Comparison of ENCODE assay signal across 18 cellular contexts in the genomic region with DNA sequence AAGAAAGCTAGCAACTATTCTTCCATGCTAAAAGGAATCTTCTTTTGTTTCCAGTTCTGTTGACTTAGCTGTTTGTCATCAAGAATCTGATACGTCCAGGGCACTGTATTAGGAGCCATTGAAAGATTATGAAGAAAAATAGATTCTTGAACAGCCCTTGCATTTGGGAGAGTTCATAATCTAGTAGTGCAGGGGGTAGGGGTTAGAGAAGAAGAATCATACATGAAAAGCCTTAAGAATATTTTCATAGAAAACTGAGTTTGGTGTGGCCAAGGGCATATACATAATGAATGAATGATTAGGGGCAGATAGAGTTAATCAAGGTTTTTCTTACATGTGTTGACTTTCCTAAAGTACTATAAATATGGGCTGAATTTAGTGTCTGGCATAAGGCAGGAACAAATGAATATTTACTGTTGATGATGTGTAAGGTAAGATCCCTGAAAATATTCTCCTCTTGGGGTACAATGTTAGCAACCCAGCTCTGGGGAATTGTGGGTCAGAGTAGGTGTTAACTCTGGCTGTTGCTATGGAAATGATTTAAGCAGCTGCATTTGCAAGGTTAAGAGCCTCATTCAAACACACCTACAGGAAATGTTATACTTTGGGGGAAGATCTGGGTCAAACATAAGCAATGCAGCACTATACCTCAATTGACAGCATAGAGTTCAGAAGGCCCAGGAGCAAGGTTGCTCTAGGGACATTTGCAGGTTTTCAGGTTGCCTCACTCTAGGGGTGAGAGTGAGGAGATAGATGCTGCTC.
DNase-seq lines count a peak whose midpoint lies in the region; ATAC-seq and TF ChIP-seq lines count a peak whose summit lies in the region.
"Had no signal": no experiment of that assay in that cellular context is flagged by ENCODE, and none has a peak within 500 bp of the region (broad histone marks: within the 10 kb centered on the region; RNA-seq: fewer than 3 reads in every experiment).

No MANE protein-coding gene starts in this region.

- no peaks in the 10 kb centered on the region for H3K27me3 Mint-ChIP-seq in HFFc6 (ENCODE audit: insufficient read depth)
- H3K27me3 Mint-ChIP-seq in WTC11 (ENCODE audit: low read depth), result no peaks in the 10 kb centered on the region

- no peak overlapping the region for H2AFZ ChIP-seq in neural cell (ENCODE audit: low read depth, low read length)

- H3K9me2 ChIP-seq in neural cell (ENCODE audit: insufficient read depth, low read length), result no peaks in the 10 kb centered on the region

- WGBS in transverse colon (ENCODE audit: low coverage in 1 of 2), 2 donors, result 50 to 83% methylated on average over 1 of the region's 1 CpG

- 0 out of 2 replicates have a peak, but pooled peaks cover 1% of the 10 kb centered on the region for H3K9me3 Mint-ChIP-seq in HFFc6
- peaks cover 5% of the 10 kb centered on the region for H3K9me3 Mint-ChIP-seq in WTC11
- H3K9me3 Mint-ChIP-seq: T-helper 1 cell treated with Interleukin-12 subunit alpha and Interleukin-12 subunit beta and Interleukin-4 antibody, amounts not matched to agents 30 μg/mL and 1 μg/mL, for 36 hours had no signal

- H3K9ac ChIP-seq in neural cell (ENCODE audit: low read length), result no peak overlapping the region
- H3K9ac ChIP-seq: BLaER1 treated with 17β-estradiol and CSF1 and Interleukin-3, amounts not matched to agents 10 nM and 100 nM; KMS-11 had no signal

- no peaks in the 10 kb centered on the region for H4K20me1 ChIP-seq in neural cell (ENCODE audit: insufficient read depth)
- H4K20me1 ChIP-seq: BLaER1 treated with 17β-estradiol and CSF1 and Interleukin-3, amounts not matched to agents 10 nM and 100 nM had no signal

- H3K27me3 ChIP-seq in neural cell (ENCODE audit: insufficient read depth, low read depth, low read length), result no peaks in the 10 kb centered on the region
- no peaks in the 10 kb centered on the region for H3K27me3 ChIP-seq in transverse colon
- H3K27me3 ChIP-seq: BLaER1 treated with 17β-estradiol and CSF1 and Interleukin-3, amounts not matched to agents 10 nM and 100 nM; MG63 had no signal

- no peak for TF ChIP-seq POLR2A in transverse colon (IDR thresholded peaks at IDR 0.05)

- POLR2A ChIA-PET in WTC11 (lab: Charles Lee), result interaction anchor here (0.6 kb wide), 1 partner anchor 556 kb away, joined by 3 read pairs; no protein-coding TSS in a partner anchor

- peaks cover 24% of the 10 kb centered on the region for H3K36me3 Mint-ChIP-seq in HFFc6 (ENCODE audit: low read depth)
- H3K36me3 Mint-ChIP-seq in WTC11, result peaks cover 3% of the 10 kb centered on the region; the same call in 1 of the 2 replicates

- intact Hi-C loops in transverse colon (cut with DNase I; ENCODE audit: low total_unique reads), result no loop called here

- H3K4me2 ChIP-seq in neural cell (ENCODE audit: low read length), result no peak overlapping the region
- H3K4me2 ChIP-seq: KMS-11 had no signal

- TF ChIP-seq CTCF in HFFc6 (IDR thresholded peaks at IDR 0.05) (no peak), WTC11 (IDR thresholded peaks at IDR 0.05) (no peak), neural cell (IDR thresholded peaks at IDR 0.05; ENCODE audit: poor library complexity, severe bottlenecking) (no peak), transverse colon (IDR thresholded peaks at IDR 0.05) (no peak)

- no peak overlapping the region for H3K27ac ChIP-seq in neural cell (ENCODE audit: low read length)
- H3K27ac ChIP-seq in transverse colon, result no peak overlapping the region
- H3K27ac ChIP-seq: KMS-11 had no signal

- peaks cover 0 to 3% (median 0%) of the 10 kb centered on the region in 4 donors for H3K4me1 ChIP-seq in transverse colon

- peak overlapping the region; percentile 76 for H3K27ac Mint-ChIP-seq in HFFc6
- H3K27ac Mint-ChIP-seq in WTC11, result no peak overlapping the region
- H3K27ac Mint-ChIP-seq: T-helper 1 cell treated with Interleukin-12 subunit alpha and Interleukin-12 subunit beta and Interleukin-4 antibody, amounts not matched to agents 30 μg/mL and 1 μg/mL, for 36 hours had no signal

- H3K4me3 Mint-ChIP-seq in HFFc6, result no peak overlapping the region
- H3K4me3 Mint-ChIP-seq in WTC11, result no peak overlapping the region
- H3K4me3 Mint-ChIP-seq: T-helper 1 cell treated with Interleukin-12 subunit alpha and Interleukin-12 subunit beta and Interleukin-4 antibody, amounts not matched to agents 30 μg/mL and 1 μg/mL, for 36 hours had no signal

- CTCF ChIA-PET in WTC11 (lab: Charles Lee), result interaction anchor here (1.6 kb wide), 1 partner anchor 11 kb away, joined by 6 read pairs; no protein-coding TSS in a partner anchor

- in situ Hi-C loops in transverse colon (cut with MboI; ENCODE audit: low pct_ligation_motif_present in 1 of 4, low pct_unique_long_range_greater_than_20kb in 1 of 4, low sequenced_read_pairs in 3 of 4), result no loop called here

- peak overlapping the region; percentile 31 for H3K4me3 ChIP-seq in neural cell (ENCODE audit: low read length)
- H3K4me3 ChIP-seq in transverse colon, result no peak overlapping the region
- H3K4me3 ChIP-seq: BLaER1 treated with 17β-estradiol and CSF1 and Interleukin-3, amounts not matched to agents 10 nM and 100 nM; MG63 had no signal

- ATAC-seq in WTC11 (peak; percentile 41), HG03108 (IDR thresholded peaks at IDR 0.05; ENCODE audit: unreplicated experiment) (no peak)
- ATAC-seq: Right ventricle myocardium inferior had no signal

- H3K4me1 Mint-ChIP-seq in HFFc6 (ENCODE audit: low read depth), result peaks cover 72% of the 10 kb centered on the region
- H3K4me1 Mint-ChIP-seq in WTC11, result peaks cover 15% of the 10 kb centered on the region

- H3F3A ChIP-seq in neural cell (ENCODE audit: insufficient read depth, low read length, poor library complexity, severe bottlenecking), result no peaks in the 10 kb centered on the region

- H3K79me2 ChIP-seq in neural cell (replicated peaks; ENCODE audit: insufficient read depth, low read length), result no peaks in the 10 kb centered on the region

- no peaks in the 10 kb centered on the region for H3K9me3 ChIP-seq in neural cell (ENCODE audit: low read length)
- H3K9me3 ChIP-seq in transverse colon, result no peaks in the 10 kb centered on the region
- H3K9me3 ChIP-seq: MG63 had no signal

- TF ChIP-seq EP300 in neural cell (conservative IDR thresholded peaks at IDR 0.05; ENCODE audit: poor library complexity, severe bottlenecking) (no peak), transverse colon (IDR thresholded peaks at IDR 0.05; ENCODE audit: low read depth) (no peak)

- no peak for TF ChIP-seq RAD21 in neural cell (conservative IDR thresholded peaks at IDR 0.05)

- DNase-seq in DMS 273 (lab: John Stamatoyannopoulos, UW; ENCODE audit: unreplicated experiment), result peak; percentile 19
- no peak for DNase-seq in DMS 273 treated with DMSO at 0.1 percent for 48 hours (lab: John Stamatoyannopoulos, UW)
- no peak for DNase-seq in HFFc6
- no peak for DNase-seq in WTC11 (ENCODE audit: low spot score)
- DNase-seq in transverse colon, result no peak
- DNase-seq in dedifferentiated amniotic fluid mesenchymal stem cell (ENCODE audit: extremely low spot score), result no peak
- DNase-seq: 8988T, MG63, NCI-H1092 treated with DMSO at 0.1 percent for 48 hours, NCI-H2029, NCI-H2227 treated with DMSO at 0.1 percent for 48 hours, NCI-H524 treated with DMSO at 0.1 percent for 48 hours had no signal

- H3K36me3 ChIP-seq in neural cell (ENCODE audit: insufficient read depth, low read length), result no peaks in the 10 kb centered on the region
- H3K36me3 ChIP-seq in transverse colon, result no peaks in the 10 kb centered on the region
- H3K36me3 ChIP-seq: BLaER1 treated with 17β-estradiol and CSF1 and Interleukin-3, amounts not matched to agents 10 nM and 100 nM; MG63 had no signal

TF ChIP-seq in WTC11, 78 proteins besides CTCF, POLR2A, EP300 and RAD21 (continues in another document):
- TF ChIP-seq OVOL2 (CRISPR knock-in tag; IDR thresholded peaks at IDR 0.05; ENCODE audit: borderline replicate concordance), result no peak
- TF ChIP-seq, protein P1, sequence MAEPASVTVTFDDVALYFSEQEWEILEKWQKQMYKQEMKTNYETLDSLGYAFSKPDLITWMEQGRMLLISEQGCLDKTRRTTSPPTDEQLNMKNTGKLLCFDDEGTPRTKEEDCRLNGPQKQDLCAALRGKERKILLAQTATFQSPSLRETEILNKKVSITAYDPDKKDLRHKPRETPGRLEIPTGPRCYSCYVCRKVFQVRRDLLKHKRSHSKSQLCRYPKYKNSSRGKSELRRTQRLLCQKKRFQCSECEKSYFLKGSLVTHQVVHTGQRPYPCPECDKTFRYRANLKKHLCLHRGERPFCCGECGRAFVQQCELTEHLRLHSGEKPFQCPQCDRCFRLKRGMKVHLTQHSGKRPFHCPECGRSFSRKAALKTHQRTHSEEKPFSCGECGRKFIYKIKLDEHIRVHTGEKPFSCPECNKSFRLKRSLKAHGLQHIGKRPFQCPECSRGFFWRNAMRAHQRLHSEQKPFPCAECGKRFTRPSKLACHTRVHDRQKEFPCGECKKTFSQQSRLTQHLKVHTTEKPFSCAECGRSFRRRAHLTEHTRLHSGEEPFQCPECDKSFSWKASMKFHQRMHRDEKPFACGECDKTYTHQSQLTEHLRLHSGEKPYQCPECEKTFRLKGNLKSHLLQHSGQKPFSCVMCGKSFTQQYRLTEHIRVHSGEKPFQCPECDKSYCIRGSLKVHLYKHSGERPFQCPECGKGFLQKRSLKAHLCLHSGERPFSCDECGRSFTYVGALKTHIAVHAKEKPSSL (CRISPR knock-in tag; conservative IDR thresholded peaks at IDR 0.05), result no peak

TF ChIP-seq in neural cell, 6 proteins besides CTCF, POLR2A, EP300 and RAD21 (continues in another document):
- TF ChIP-seq POLR2AphosphoS5 (IDR thresholded peaks at IDR 0.05), result no peak
